17 cellular contexts compared by ENCODE assay signal in genomic region chr4:90121961-90122748, GRCh38. TPM values are rescaled to one million over a fixed set of nuclear protein-coding genes. Genes with fewer than 3 reads are reported as not detected.
DNase-seq lines count a peak whose midpoint lies in the region; ATAC-seq and TF ChIP-seq lines count a peak whose summit lies in the region.
"Had no signal": no experiment of that assay in that cellular context is flagged by ENCODE, and none has a peak within 500 bp of the region (broad histone marks: within the 10 kb centered on the region; RNA-seq: fewer than 3 reads in every experiment).

No MANE protein-coding gene starts in this region.

- H3K4me3 ChIP-seq in GM23338 = no peak overlapping the region
- no peak overlapping the region for H3K4me3 ChIP-seq in PC-9
- H3K4me3 ChIP-seq: coronary artery, esophagus muscularis mucosa, GM23248 had no signal

- H2AFZ ChIP-seq in GM23338 = no peak overlapping the region
- H2AFZ ChIP-seq in PC-9 = no peak overlapping the region
- H2AFZ ChIP-seq: GM23248 had no signal

- H3K27me3 ChIP-seq in GM23338 (ENCODE audit: insufficient read depth) = peaks cover 15% of the 10 kb centered on the region
- no peaks in the 10 kb centered on the region for H3K27me3 ChIP-seq in PC-9 (ENCODE audit: insufficient read depth, low read depth)
- H3K27me3 ChIP-seq in foreskin keratinocyte = no peaks in the 10 kb centered on the region
- H3K27me3 ChIP-seq: esophagus muscularis mucosa had no signal

- no peak overlapping the region for H3K27ac Mint-ChIP-seq in GM23338
- H3K27ac Mint-ChIP-seq: activated CD4-positive, alpha-beta memory T cell treated with anti-CD3 and anti-CD28 coated beads for 36 hours; activated T-helper 1 cell treated with anti-CD3 and anti-CD28 coated beads, Interleukin-12 subunit alpha, Interleukin-12 subunit beta, Interleukin-2, Interleukin-4 antibody, amounts not matched to agents 30 ng/mL and 10 ng/mL and 1 ng/mL, durations not matched to agents 14 hours and 24 hours and 36 hours; naive B cell had no signal

- H3K4me2 ChIP-seq in GM23338 (peak overlapping the region; percentile 46; the same call in 1 of the 2 replicates), PC-9 (no peak overlapping the region)

- H4K20me1 ChIP-seq in GM23338 (replicated peaks; ENCODE audit: insufficient read depth) = no peaks in the 10 kb centered on the region
- H4K20me1 ChIP-seq in PC-9 (ENCODE audit: insufficient read depth) = no peaks in the 10 kb centered on the region

- DNase-seq in COLO668 (lab: John Stamatoyannopoulos, UW; ENCODE audit: unreplicated experiment) = peak; percentile 8
- no peak for DNase-seq in GM23338 (ENCODE audit: low spot score)
- DNase-seq in PC-9 = peak; percentile 36 to 49
- DNase-seq in foreskin keratinocyte = peak; percentile 66 to 87
- DNase-seq in germinal center (ENCODE audit: low spot score) = no peak
- no peak for DNase-seq in NCI-H1436 (lab: John Stamatoyannopoulos, UW)
- no peak for DNase-seq in activated CD4-positive, alpha-beta T cell treated with anti-CD3 and anti-CD28 coated beads, Interleukin-2, amount 50 U/mL, for 4 hours
- DNase-seq: activated CD4-positive, alpha-beta memory T cell treated with anti-CD3 and anti-CD28 coated beads for 36 hours; COR-L47; GM23248; left ventricle myocardium superior; naive B cell; NCI-H1417 had no signal

- POLR2A ChIA-PET in PC-9 (lab: Charles Lee; ENCODE audit: unreplicated experiment) = no interaction called here

- ATAC-seq in GM23338 (no peak), foreskin keratinocyte (peak; percentile 83), HG03442 (IDR thresholded peaks at IDR 0.05; ENCODE audit: unreplicated experiment) (no peak)
- ATAC-seq: left ventricle myocardium superior had no signal

- CTCF ChIA-PET in PC-9 (lab: Charles Lee) = no interaction called here

- H3K9me3 ChIP-seq in PC-9 (ENCODE audit: insufficient read depth, low read depth) = no peaks in the 10 kb centered on the region
- H3K9me3 ChIP-seq: esophagus muscularis mucosa had no signal

- no peak for TF ChIP-seq CTCF in GM23338 (conservative IDR thresholded peaks at IDR 0.05; ENCODE audit: low read depth in 2 of 2)
- no peak for TF ChIP-seq CTCF in PC-9 (conservative IDR thresholded peaks at IDR 0.05)
- no peak for TF ChIP-seq CTCF in foreskin keratinocyte (conservative IDR thresholded peaks at IDR 0.05)

- peaks cover 32% of the 10 kb centered on the region for H3K4me1 Mint-ChIP-seq in GM23338

- BruUV-seq in PC-9 (replicated peaks; lab: Mats Ljungman, UMichigan) = no TSS peak

- H3K27ac ChIP-seq in GM23338 (ENCODE audit: low read depth) (no peak overlapping the region), PC-9 (no peak overlapping the region), foreskin keratinocyte (no peak overlapping the region)
- H3K27ac ChIP-seq: coronary artery, esophagus muscularis mucosa, GM23248 had no signal

- H3K4me3 Mint-ChIP-seq in GM23338 = no peak overlapping the region
- H3K4me3 Mint-ChIP-seq: activated CD4-positive, alpha-beta memory T cell treated with anti-CD3 and anti-CD28 coated beads for 36 hours; activated T-helper 1 cell treated with anti-CD3 and anti-CD28 coated beads, Interleukin-12 subunit alpha, Interleukin-12 subunit beta, Interleukin-2, Interleukin-4 antibody, amounts not matched to agents 30 ng/mL and 10 ng/mL and 1 ng/mL, durations not matched to agents 14 hours and 24 hours and 36 hours; naive B cell had no signal

- H3K36me3 Mint-ChIP-seq in GM23338 (ENCODE audit: low read depth) = no peaks in the 10 kb centered on the region
- H3K36me3 Mint-ChIP-seq: activated CD4-positive, alpha-beta memory T cell treated with anti-CD3 and anti-CD28 coated beads for 36 hours; naive B cell had no signal

- H3K9me2 ChIP-seq in GM23338 (ENCODE audit: insufficient read depth) = no peaks in the 10 kb centered on the region
- no peaks in the 10 kb centered on the region for H3K9me2 ChIP-seq in PC-9 (ENCODE audit: insufficient read depth)

- H3K79me2 ChIP-seq in GM23338 (replicated peaks; ENCODE audit: insufficient read depth) (no peaks in the 10 kb centered on the region), PC-9 (ENCODE audit: low read depth) (no peaks in the 10 kb centered on the region)

- H3K4me1 ChIP-seq in GM23338 (ENCODE audit: insufficient read depth) (peaks cover 24% of the 10 kb centered on the region), PC-9 (replicated peaks; ENCODE audit: insufficient read depth) (no peaks in the 10 kb centered on the region), foreskin keratinocyte (peaks cover 5% of the 10 kb centered on the region)

- H3K9me3 Mint-ChIP-seq in GM23338 = no peaks in the 10 kb centered on the region
- H3K9me3 Mint-ChIP-seq: activated CD4-positive, alpha-beta memory T cell treated with anti-CD3 and anti-CD28 coated beads for 36 hours; activated T-helper 1 cell treated with anti-CD3 and anti-CD28 coated beads, Interleukin-12 subunit alpha, Interleukin-12 subunit beta, Interleukin-2, Interleukin-4 antibody, amounts not matched to agents 30 ng/mL and 10 ng/mL and 1 ng/mL, durations not matched to agents 14 hours and 24 hours and 36 hours; naive B cell had no signal

- no peaks in the 10 kb centered on the region for H3K27me3 Mint-ChIP-seq in GM23338 (ENCODE audit: insufficient read depth, low read depth, poor library complexity)
- H3K27me3 Mint-ChIP-seq: naive B cell had no signal

- intact Hi-C loops in PC-9 (cut with micrococcal nuclease; ENCODE audit: unreplicated experiment) = no loop called here

- H3K36me3 ChIP-seq in GM23338 (ENCODE audit: insufficient read depth) (no peaks in the 10 kb centered on the region), PC-9 (ENCODE audit: low read depth) (no peaks in the 10 kb centered on the region)
- H3K36me3 ChIP-seq: esophagus muscularis mucosa had no signal

- H3F3A ChIP-seq in GM23338 (replicated peaks; ENCODE audit: low read depth) = 0 out of 2 replicates have a peak, but pooled peaks cover 5% of the 10 kb centered on the region
- H3F3A ChIP-seq in PC-9 (ENCODE audit: insufficient read depth, low read depth) = no peaks in the 10 kb centered on the region

TF ChIP-seq in GM23338, 12 proteins besides CTCF, POLR2A, EP300 and RAD21 (continues in another document):
- TF ChIP-seq ZNF114 (CRISPR knock-in tag; IDR thresholded peaks at IDR 0.05) = no peak
- no peak for TF ChIP-seq ETS1 (IDR thresholded peaks at IDR 0.05)

RNA-seq across cellular contexts. Expression of gene CCSER1, which starts 5.0 kb away (rescaled TPM):
- 2.1 and 3.4 TPM in 2 replicates for total RNA-seq in GM23338 (2014; rRNA removed; shearing (Covaris generic))
- polyA plus RNA-seq in GM23338 (2016; fragmentation: Nextera tagmentation; extraction: Ambion mirVana) = 2.9 and 3.0 TPM in 2 replicates
- total RNA-seq in PC-9 (2021) = 4.1 and 5.9 TPM in 2 replicates
- total RNA-seq in foreskin keratinocyte = 0.81 and 1.1 TPM in 2 replicates
- polyA plus RNA-seq in foreskin keratinocyte = 0.08 and 0.16 TPM in 2 replicates
- total RNA-seq: activated T-helper 1 cell treated with anti-CD3 and anti-CD28 coated beads, Interleukin-12 subunit alpha, Interleukin-12 subunit beta, Interleukin-2, Interleukin-4 antibody, amounts not matched to agents 30 ng/mL and 10 ng/mL and 1 ng/mL, durations not matched to agents 14 hours and 24 hours and 36 hours; GM23248 had no signal
- polyA plus RNA-seq: GM23248 had no signal

Comparison
In these comparisons a context has a peak if more than half of its experiments do, and no peak if none do; other contexts are left out.
1. DNase-seq: peak in COLO668 (single experiment), PC-9 (2 of 2) and foreskin keratinocyte (2 of 2); none in GM23338 (single experiment), germinal center (single experiment), NCI-H1436 (single experiment) and activated CD4-positive, alpha-beta T cell treated with anti-CD3 and anti-CD28 coated beads, Interleukin-2, amount 50 U/mL, for 4 hours (0 of 2).